Comparison of ENCODE assay signal across 8 cellular contexts in genomic region chr6:15623282-15624116, GRCh38. TPM values are rescaled to one million over a fixed set of nuclear protein-coding genes. Genes with fewer than 3 reads are reported as not detected.
DNase-seq lines count a peak whose midpoint lies in the region; TF ChIP-seq lines count a peak whose summit lies in the region.

No MANE protein-coding gene starts in this region.

- TF ChIP-seq CTCF in DOHH2 (IDR thresholded peaks at IDR 0.05; ENCODE audit: low read depth, low read length, poor library complexity, severe bottlenecking) (peak; percentile 61), NB4 (IDR thresholded peaks at IDR 0.05; ENCODE audit: low read depth, low read length) (no peak), adrenal gland (IDR thresholded peaks at IDR 0.05) (peak; percentile 56 to 88 (median 80))

- DNase-seq in NB4 (ENCODE audit: low read depth) (peak; percentile 58), adrenal gland (no peak), kidney glomerular epithelial cell (lab: John Stamatoyannopoulos, UW) (peak; percentile 28), NCI-H146 treated with DMSO at 0.1 percent for 48 hours (lab: John Stamatoyannopoulos, UW; ENCODE audit: unreplicated experiment) (no peak), D341Med (ENCODE audit: low spot score) (no peak)
- no peak for DNase-seq in stimulated activated CD4-positive, alpha-beta T cell treated with anti-CD3 and anti-CD28 coated beads, Interleukin-2, amount 100 ng/mL, for 48 hours
- DNase-seq in activated CD8-positive, alpha-beta memory T cell treated with anti-CD3 and anti-CD28 coated beads for 24 hours, result no peak

- peaks cover 30% of the 10 kb centered on the region for H3K36me3 ChIP-seq in DOHH2 (ENCODE audit: control insufficient read depth, low read length)
- no peaks in the 10 kb centered on the region for H3K36me3 ChIP-seq in adrenal gland (replicated peaks in 1 of 2)

- H3K27ac ChIP-seq in DOHH2 (ENCODE audit: low read depth, low read length) (no peak overlapping the region), adrenal gland (peak overlapping the region in 1 of 5 donors; percentile 1)

- H3F3A ChIP-seq in DOHH2 (ENCODE audit: control insufficient read depth, insufficient read depth), result no peaks in the 10 kb centered on the region

- 74 to 81% (median 75%) methylated on average over 7 to 8 of the region's 8 CpGs for whole genome bisulfite sequencing in adrenal gland, 4 donors

- no peak overlapping the region for H3K4me2 ChIP-seq in DOHH2 (ENCODE audit: low read length)

- H3K79me2 ChIP-seq in DOHH2 (ENCODE audit: control insufficient read depth, low read length), result peaks cover 29% of the 10 kb centered on the region

- intact Hi-C loops in adrenal gland (cut with DNase I), result loop anchor here in 1 of 2 donors (10.0 kb wide), 1 partner anchor 1409 kb away; no protein-coding TSS in a partner anchor

- H4K20me1 ChIP-seq in DOHH2 (ENCODE audit: control insufficient read depth, insufficient read depth, low read depth, low read length), result peaks cover 10% of the 10 kb centered on the region

- H3K4me1 ChIP-seq in DOHH2 (ENCODE audit: control insufficient read depth, low read length), result peaks cover 5% of the 10 kb centered on the region; the same call in 1 of the 2 replicates
- peaks cover 0 to 32% of the 10 kb centered on the region in 2 donors for H3K4me1 ChIP-seq in adrenal gland (replicated peaks in 1 of 2)

- H3K9me3 ChIP-seq in DOHH2 (ENCODE audit: control insufficient read depth, insufficient read depth, low read length), result no peaks in the 10 kb centered on the region
- H3K9me3 ChIP-seq in adrenal gland (replicated peaks in 1 of 3), result no peaks in the 10 kb centered on the region

- no peak for TF ChIP-seq POLR2A in NB4 (IDR thresholded peaks at IDR 0.05; ENCODE audit: extremely low read depth, insufficient read length)
- no peak for TF ChIP-seq POLR2A in adrenal gland (IDR thresholded peaks at IDR 0.05)

- H3K4me3 ChIP-seq in DOHH2 (ENCODE audit: low read length), result no peak overlapping the region
- H3K4me3 ChIP-seq in NB4 (ENCODE audit: low read depth, low read length), result no peak overlapping the region
- H3K4me3 ChIP-seq in adrenal gland, result no peak overlapping the region

- H3K9me2 ChIP-seq in DOHH2 (replicated peaks; ENCODE audit: control insufficient read depth, low read length), result no peaks in the 10 kb centered on the region

- H3K27me3 ChIP-seq in DOHH2 (ENCODE audit: control insufficient read depth, low read length) (no peaks in the 10 kb centered on the region), adrenal gland (no peaks in the 10 kb centered on the region)

RNA-seq across cellular contexts. Expression of gene DTNBP1, which starts 39.3 kb away (rescaled TPM):
- total RNA-seq in adrenal gland, result 10 to 100 TPM in 4 of 8 donors, 1 to 10 TPM in 4; 4.2 to 17.1 (median 11.2) TPM
- 10 to 100 TPM in 1 of 3 donors, 1 to 10 TPM in 2; 5.6 to 10.8 (median 8.8) TPM for polyA plus RNA-seq in adrenal gland

Comparison
In these comparisons a context has a peak if more than half of its experiments do, and no peak if none do; other contexts are left out.
1. DNase-seq: peak in NB4 (single experiment) and kidney glomerular epithelial cell (single experiment); none in adrenal gland (0 of 7), stimulated activated CD4-positive, alpha-beta T cell treated with anti-CD3 and anti-CD28 coated beads, Interleukin-2, amount 100 ng/mL, for 48 hours (0 of 2), NCI-H146 treated with DMSO at 0.1 percent for 48 hours (single experiment), D341Med (single experiment) and activated CD8-positive, alpha-beta memory T cell treated with anti-CD3 and anti-CD28 coated beads for 24 hours (single experiment).